In the genomic region with DNA sequence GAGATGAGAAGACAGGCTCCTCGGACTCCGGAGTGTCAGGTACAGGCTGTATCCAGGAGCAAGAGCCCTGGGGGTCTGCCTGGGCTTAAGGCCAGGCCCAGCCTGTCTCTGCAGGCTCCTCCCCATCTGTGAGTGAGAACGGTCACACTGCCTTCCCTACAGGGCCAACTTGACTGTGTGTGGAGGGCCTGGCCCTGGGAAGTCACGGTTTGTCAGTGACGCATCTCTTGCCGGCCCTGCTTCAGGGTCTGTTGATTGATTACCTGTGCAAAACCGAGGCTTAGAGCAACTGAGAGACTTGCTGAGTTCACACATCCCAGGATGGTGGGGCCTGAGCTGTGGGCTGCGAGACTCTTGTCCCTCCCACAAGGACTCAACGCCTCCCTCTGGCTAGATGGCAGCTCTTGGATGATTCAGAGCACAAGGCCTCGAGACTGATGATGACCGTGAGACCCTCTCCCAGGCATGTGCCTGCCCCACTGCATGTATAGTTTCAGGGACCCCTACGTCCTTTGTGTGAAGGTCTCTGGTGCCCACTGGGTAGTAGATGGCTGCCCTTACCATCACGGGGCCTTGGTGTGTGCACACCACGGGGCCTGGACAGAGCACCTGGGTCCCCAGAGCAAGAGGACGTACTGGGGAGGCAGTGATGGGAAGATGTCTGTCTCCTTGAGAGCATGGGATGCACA, we compare ENCODE assay signal across 10 cellular contexts. TPM values are rescaled to one million over a fixed set of nuclear protein-coding genes. Genes with fewer than 3 reads are reported as not detected.
DNase-seq lines count a peak whose midpoint lies in the region; ATAC-seq, FAIRE-seq and TF ChIP-seq lines count a peak whose summit lies in the region.
"Had no signal": no experiment of that assay in that cellular context is flagged by ENCODE, and none has a peak within 500 bp of the region (broad histone marks: within the 10 kb centered on the region; RNA-seq: fewer than 3 reads in every experiment).

No MANE protein-coding gene starts in this region.

- no peak overlapping the region for H2AFZ ChIP-seq in Loucy (ENCODE audit: low read length)

- peak overlapping the region; percentile 55; the same call in 1 of the 2 replicates for H3K4me3 ChIP-seq in BLaER1
- H3K4me3 ChIP-seq in Loucy (ENCODE audit: low read length, poor library complexity, severe bottlenecking): peak overlapping the region; percentile 67

- ATAC-seq in natural killer cell (peak in 1 of 3 donors; percentile 2), foreskin keratinocyte (no peak)

- peak overlapping the region; percentile 97 for H3K9ac ChIP-seq in BLaER1
- peak overlapping the region; percentile 11 for H3K9ac ChIP-seq in Loucy (ENCODE audit: low read depth, low read length, poor library complexity, severe bottlenecking)

- 0 out of 2 replicates have a peak, but pooled peaks cover 3% of the 10 kb centered on the region for H3F3A ChIP-seq in Loucy (ENCODE audit: low read depth)

- peaks cover 39% of the 10 kb centered on the region for H3K36me3 Mint-ChIP-seq in brain
- no peaks in the 10 kb centered on the region for H3K36me3 Mint-ChIP-seq in natural killer cell

- FAIRE-seq in D721Med (lab: Jason Lieb, UNC): no peak

- no peaks in the 10 kb centered on the region for H3K9me3 ChIP-seq in BLaER1
- H3K9me3 ChIP-seq in Loucy (ENCODE audit: insufficient read depth, low read depth, low read length): no peaks in the 10 kb centered on the region

- no peak for DNase-seq in natural killer cell
- no peak for DNase-seq in D721Med (ENCODE audit: insufficient read length, low spot score)
- no peak for DNase-seq in foreskin keratinocyte
- no peak for DNase-seq in stimulated activated CD4-positive, alpha-beta T cell treated with anti-CD3 and anti-CD28 coated beads, Interleukin-4, amount 100 ng/mL, for 1 hour
- DNase-seq in foreskin melanocyte: no peak
- DNase-seq: NCI-H524 treated with DMSO at 0.1 percent for 48 hours, T1000 had no signal

- H3K9me3 Mint-ChIP-seq in brain (peaks cover 0 to 4% (median 0%) of the 10 kb centered on the region in 5 experiments), natural killer cell (no peaks in the 10 kb centered on the region)

- intact Hi-C loops in natural killer cell (cut with micrococcal nuclease): loop anchor here (2.0 to 10.0 kb wide), 4 partner anchors 14 to 318 kb away; partner anchors contain the start of gene PMEPA1

- H3K36me3 ChIP-seq in BLaER1 (peaks cover 66% of the 10 kb centered on the region), Loucy (ENCODE audit: insufficient read depth, low read length) (peaks cover 40% of the 10 kb centered on the region; the same call in 1 of the 2 replicates)

- TF ChIP-seq CTCF in Loucy (conservative IDR thresholded peaks at IDR 0.05; ENCODE audit: low read length): no peak
- no peak for TF ChIP-seq CTCF in brain (conservative IDR thresholded peaks at IDR 0.05)
- TF ChIP-seq CTCF in natural killer cell (IDR thresholded peaks at IDR 0.05): no peak
- no peak for TF ChIP-seq CTCF in D721Med (IDR thresholded peaks at IDR 0.05; ENCODE audit: insufficient read depth, missing control alignments)
- no peak for TF ChIP-seq CTCF in foreskin keratinocyte (conservative IDR thresholded peaks at IDR 0.05)

- H3K27me3 ChIP-seq in BLaER1 (no peaks in the 10 kb centered on the region), Loucy (ENCODE audit: insufficient read depth, low read length, poor library complexity, severe bottlenecking) (no peaks in the 10 kb centered on the region), foreskin keratinocyte (no peaks in the 10 kb centered on the region)

- H3K27ac Mint-ChIP-seq in brain (peak overlapping the region; percentile 21 to 73 (median 52)), natural killer cell (peak overlapping the region; percentile 95 to 97)

- H4K20me1 ChIP-seq in BLaER1 (peaks cover 100% of the 10 kb centered on the region), Loucy (ENCODE audit: insufficient read depth, low read length, poor library complexity, severe bottlenecking) (peaks cover 92% of the 10 kb centered on the region)

- peaks cover 2% of the 10 kb centered on the region for H3K27me3 Mint-ChIP-seq in brain
- no peaks in the 10 kb centered on the region for H3K27me3 Mint-ChIP-seq in natural killer cell (ENCODE audit: low read depth in 2 of 2)

- peaks cover 94% of the 10 kb centered on the region for H3K4me1 ChIP-seq in BLaER1
- H3K4me1 ChIP-seq in Loucy (ENCODE audit: insufficient read depth, low read length, poor library complexity, severe bottlenecking): peaks cover 53% of the 10 kb centered on the region
- no peaks in the 10 kb centered on the region for H3K4me1 ChIP-seq in foreskin keratinocyte

- H3K4me1 Mint-ChIP-seq in brain: peaks cover 60% of the 10 kb centered on the region
- H3K4me1 Mint-ChIP-seq in natural killer cell: peaks cover 73 to 90% of the 10 kb centered on the region in 2 donors

- H3K9me2 ChIP-seq in Loucy (replicated peaks; ENCODE audit: low read depth, low read length): no peaks in the 10 kb centered on the region

- H3K27ac ChIP-seq in BLaER1 (peak overlapping the region; percentile 96), foreskin keratinocyte (no peak overlapping the region)

- peaks cover 100% of the 10 kb centered on the region for H3K79me2 ChIP-seq in Loucy (ENCODE audit: insufficient read depth, low read length)

- H3K4me3 Mint-ChIP-seq in brain: no peak overlapping the region
- H3K4me3 Mint-ChIP-seq in natural killer cell: peak overlapping the region; percentile 86

- H3K4me2 ChIP-seq in BLaER1 (peak overlapping the region; percentile 99), Loucy (ENCODE audit: low read depth, low read length, poor library complexity, severe bottlenecking) (peak overlapping the region; percentile 86)

RNA-seq across cellular contexts. Expression of gene RBM38, which starts 6.0 kb away (rescaled TPM):
- 74.8 TPM for polyA plus RNA-seq in brain (ENCODE audit: insufficient read depth, low read depth, low replicate concordance)
- 100 to 1,000 TPM; 217 to 392 (median 264) TPM for total RNA-seq in natural killer cell
- total RNA-seq in foreskin keratinocyte: 16.7 and 18.0 TPM in 2 replicates
- 18.0 and 21.2 TPM in 2 replicates for polyA plus RNA-seq in foreskin keratinocyte

RNA-seq across cellular contexts. Expression of gene RAE1, which starts 46.1 kb away (rescaled TPM):
- 65.4 TPM for polyA plus RNA-seq in brain (ENCODE audit: insufficient read depth, low read depth, low replicate concordance)
- total RNA-seq in natural killer cell: 10 to 100 TPM; 50.3 to 66.8 (median 52.5) TPM
- total RNA-seq in foreskin keratinocyte: 34.1 and 35.0 TPM in 2 replicates
- polyA plus RNA-seq in foreskin keratinocyte: 28.4 and 34.2 TPM in 2 replicates

Comparison
In these comparisons a context has a peak if more than half of its experiments do, and no peak if none do; other contexts are left out.
1. RNA of gene RBM38, which starts 6.0 kb away (total RNA-seq): 217 to 392 TPM in natural killer cell; 16.7 to 18.0 TPM in foreskin keratinocyte; every median in the first group is over 10 times any median in the second.